ENCODE assay signal across 20 cellular contexts in the genomic region with DNA sequence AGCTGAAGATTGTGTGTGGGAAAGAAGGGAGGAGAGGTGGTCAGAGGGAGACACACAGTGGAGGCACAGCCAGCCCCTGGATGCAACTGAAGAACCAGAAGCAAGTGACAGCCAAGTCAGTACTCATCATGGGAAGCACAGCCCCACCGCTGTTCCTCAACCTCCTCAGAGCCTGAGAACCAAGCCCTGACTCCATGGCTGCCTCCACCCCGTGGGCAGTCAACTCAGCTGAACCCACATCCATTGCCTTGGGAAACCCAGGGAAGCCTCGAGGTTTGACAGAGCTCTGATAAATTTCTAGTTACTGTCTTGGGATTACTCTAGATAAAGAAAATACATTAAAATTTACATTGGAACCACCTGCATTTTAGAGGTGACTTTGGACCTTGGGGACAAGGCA.
"Had no signal": no experiment of that assay in that cellular context is flagged by ENCODE, and none has a peak within 500 bp of the region (broad histone marks: within the 10 kb centered on the region; RNA-seq: fewer than 3 reads in every experiment).

No MANE protein-coding gene starts in this region.

- H3K27ac Mint-ChIP-seq: activated CD4-positive, alpha-beta T cell treated with anti-CD3 and anti-CD28 coated beads for 36 hours; activated CD4-positive, alpha-beta T cell treated with anti-CD3 and anti-CD28 coated beads, Interleukin-2, amount 10 ng/mL, durations not matched to agents 7 days and 5 days; activated CD8-positive, alpha-beta T cell treated with anti-CD3 and anti-CD28 coated beads, Interleukin-2, amount 10 ng/mL, durations not matched to agents 7 days and 5 days; activated naive CD4-positive, alpha-beta T cell treated with anti-CD3 and anti-CD28 coated beads, Interleukin-2, amount 50 U/mL, for 24 hours; activated naive CD8-positive, alpha-beta T cell treated with anti-CD3 and anti-CD28 coated beads, Interleukin-2, amount 10 ng/mL, durations not matched to agents 7 days and 5 days; activated T-helper 17 cell treated with anti-CD3 and anti-CD28 coated beads, Interleukin-2, amount 50 U/mL, for 72 hours had no signal

- H3K4me3 Mint-ChIP-seq: activated CD4-positive, alpha-beta T cell treated with anti-CD3 and anti-CD28 coated beads for 36 hours; activated CD4-positive, alpha-beta T cell treated with anti-CD3 and anti-CD28 coated beads, Interleukin-2, amount 10 ng/mL, durations not matched to agents 7 days and 5 days; activated CD8-positive, alpha-beta T cell treated with anti-CD3 and anti-CD28 coated beads, Interleukin-2, amount 10 ng/mL, durations not matched to agents 7 days and 5 days; activated naive CD4-positive, alpha-beta T cell treated with anti-CD3 and anti-CD28 coated beads, Interleukin-2, amount 50 U/mL, for 24 hours; activated naive CD8-positive, alpha-beta T cell treated with anti-CD3 and anti-CD28 coated beads, Interleukin-2, amount 10 ng/mL, durations not matched to agents 7 days and 5 days; activated T-helper 17 cell treated with anti-CD3 and anti-CD28 coated beads, Interleukin-2, amount 50 U/mL, for 72 hours; central memory CD8-positive, alpha-beta T cell had no signal

- H3K9me3 ChIP-seq: ascending aorta, MG63 had no signal

- H3K4me1 Mint-ChIP-seq: activated T-helper 17 cell treated with anti-CD3 and anti-CD28 coated beads, Interleukin-2, amount 50 U/mL, for 72 hours; central memory CD8-positive, alpha-beta T cell had no signal

- H3K27me3 Mint-ChIP-seq: activated CD4-positive, alpha-beta T cell treated with anti-CD3 and anti-CD28 coated beads for 36 hours; activated CD4-positive, alpha-beta T cell treated with anti-CD3 and anti-CD28 coated beads, Interleukin-2, amount 10 ng/mL, durations not matched to agents 7 days and 5 days; activated naive CD4-positive, alpha-beta T cell treated with anti-CD3 and anti-CD28 coated beads, Interleukin-2, amount 50 U/mL, for 24 hours; activated naive CD8-positive, alpha-beta T cell treated with anti-CD3 and anti-CD28 coated beads, Interleukin-2, amount 10 ng/mL, durations not matched to agents 7 days and 5 days; activated T-helper 17 cell treated with anti-CD3 and anti-CD28 coated beads, Interleukin-2, amount 50 U/mL, for 72 hours; central memory CD8-positive, alpha-beta T cell had no signal

- H3K27me3 ChIP-seq: ascending aorta, cardiac muscle cell, MG63 had no signal

- H3K27ac ChIP-seq: ascending aorta, cardiac muscle cell had no signal

- H3K36me3 ChIP-seq: cardiac muscle cell, MG63 had no signal

- DNase-seq: activated CD8-positive, alpha-beta memory T cell treated with anti-CD3 and anti-CD28 coated beads, Interleukin-2, amount 50 U/mL, for 48 hours; activated effector memory CD4-positive, alpha-beta T cell treated with anti-CD3 and anti-CD28 coated beads, Interleukin-2, amount 50 U/mL, for 16 hours; activated naive CD4-positive, alpha-beta T cell treated with Interleukin-2 at 50 U/mL for 16 hours; activated naive CD8-positive, alpha-beta T cell treated with anti-CD3 and anti-CD28 coated beads, Interleukin-2, amount 10 ng/mL, durations not matched to agents 7 days and 5 days; activated T-cell treated with anti-CD3 and anti-CD28 coated beads, Interleukin-2, amount 50 U/mL, for 48 hours; MG63; NCI-H1048; NCI-H226; Right ventricle myocardium superior; T1000 had no signal

- H3K36me3 Mint-ChIP-seq: activated naive CD8-positive, alpha-beta T cell treated with anti-CD3 and anti-CD28 coated beads, Interleukin-2, amount 10 ng/mL, durations not matched to agents 7 days and 5 days had no signal

- H3K4me1 ChIP-seq: ascending aorta had no signal

- H3K4me3 ChIP-seq: ascending aorta, cardiac muscle cell, K562, MG63 had no signal

- H3K9me3 Mint-ChIP-seq: activated CD4-positive, alpha-beta T cell treated with anti-CD3 and anti-CD28 coated beads, Interleukin-2, amount 10 ng/mL, durations not matched to agents 7 days and 5 days; activated naive CD4-positive, alpha-beta T cell treated with anti-CD3 and anti-CD28 coated beads, Interleukin-2, amount 50 U/mL, for 24 hours; activated naive CD8-positive, alpha-beta T cell treated with anti-CD3 and anti-CD28 coated beads, Interleukin-2, amount 10 ng/mL, durations not matched to agents 7 days and 5 days; activated T-helper 17 cell treated with anti-CD3 and anti-CD28 coated beads, Interleukin-2, amount 50 U/mL, for 72 hours; central memory CD8-positive, alpha-beta T cell had no signal

- ATAC-seq: activated CD4-positive, CD25-positive, alpha-beta regulatory T cell treated with anti-CD3 and anti-CD28 coated beads, Interleukin-2, amount 50 U/mL, for 24 hours; activated T-helper 17 cell treated with anti-CD3 and anti-CD28 coated beads, Interleukin-2, amount 50 U/mL, for 72 hours had no signal
